Comparison of ENCODE assay signal across 8 cellular contexts in the genomic region with DNA sequence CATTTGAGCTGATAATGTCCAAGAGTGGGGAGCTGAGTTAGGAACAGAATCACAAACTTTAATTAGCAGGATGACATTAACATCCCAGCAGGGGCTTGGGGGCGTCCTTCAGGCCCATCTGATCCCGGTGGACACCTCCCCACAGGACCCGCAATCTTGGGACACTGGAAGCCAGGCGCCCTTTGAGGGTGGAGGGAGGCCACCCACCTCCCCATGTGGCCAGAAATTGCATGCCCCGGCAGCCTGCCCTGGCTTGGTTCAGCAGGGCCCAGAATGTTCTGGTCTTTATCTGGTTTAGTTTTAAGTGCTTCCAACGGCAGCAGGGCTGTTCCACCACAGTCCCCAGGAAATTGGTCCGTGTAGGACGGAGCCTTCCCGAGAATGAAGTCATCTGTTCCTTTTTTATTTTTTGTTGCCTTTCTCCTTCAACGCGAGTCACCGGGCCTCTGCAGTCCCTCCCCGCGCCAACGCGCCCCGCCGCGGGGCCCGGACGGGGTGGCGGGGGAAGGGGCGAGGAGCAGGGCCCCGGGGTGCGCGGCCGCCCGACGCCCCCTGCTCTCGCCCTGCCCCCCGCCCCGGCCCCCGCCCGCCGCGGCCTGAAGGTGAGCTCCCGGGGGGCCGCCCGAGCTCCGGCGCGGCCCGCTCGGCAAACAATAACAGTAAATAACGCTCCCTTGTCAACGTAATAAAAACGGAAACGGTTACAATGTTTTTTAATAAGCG.
DNase-seq lines count a peak whose midpoint lies in the region; ATAC-seq and TF ChIP-seq lines count a peak whose summit lies in the region.

No MANE protein-coding gene starts in this region.

- TF ChIP-seq CTCF in BE2C (IDR thresholded peaks at IDR 0.05; ENCODE audit: low read depth, low read length) (no peak), RWPE1 (conservative IDR thresholded peaks at IDR 0.05; ENCODE audit: low read depth) (no peak), right atrium auricular region (IDR thresholded peaks at IDR 0.05) (no peak)

- DNase-seq in BE2C (peak; percentile 71), RWPE1 (ENCODE audit: low spot score) (no peak), amniotic stem cell (lab: John Stamatoyannopoulos, UW) (peak; percentile 52), right atrium auricular region (ENCODE audit: low spot score) (peak; percentile 88), posterior cingulate gyrus (peak in 9 of 10 donors; percentile 28 to 93 (median 63)), HPDE6-E6E7 (ENCODE audit: extremely low spot score) (no peak)

- no peaks in the 10 kb centered on the region for H3K9me3 ChIP-seq in BE2C
- H3K9me3 ChIP-seq in right atrium auricular region: no peaks in the 10 kb centered on the region

- H3K4me3 ChIP-seq in BE2C (ENCODE audit: low read depth, low read length) (peak overlapping the region; percentile 54), right atrium auricular region (peak overlapping the region; percentile 45 to 54)

- H3K36me3 ChIP-seq in BE2C: no peaks in the 10 kb centered on the region
- no peaks in the 10 kb centered on the region for H3K36me3 ChIP-seq in right atrium auricular region

- intact Hi-C loops in posterior cingulate gyrus (cut with DNase I): loop anchor here (5.0 kb wide), 2 partner anchors 69 to 84 kb away; no protein-coding TSS in a partner anchor

- H3K27me3 ChIP-seq in BE2C: no peaks in the 10 kb centered on the region
- no peaks in the 10 kb centered on the region for H3K27me3 ChIP-seq in right atrium auricular region

- H3K27ac ChIP-seq in RWPE1: peak overlapping the region; percentile 99
- peak overlapping the region; percentile 98 to 99 for H3K27ac ChIP-seq in right atrium auricular region

- ATAC-seq in GM19324 (IDR thresholded peaks at IDR 0.05; ENCODE audit: low FRiP score, unreplicated experiment): peak; percentile 19
- ATAC-seq in HG03439 (IDR thresholded peaks at IDR 0.05; ENCODE audit: unreplicated experiment): peak; percentile 23

- peaks cover 55% of the 10 kb centered on the region for H3K4me1 ChIP-seq in BE2C
- H3K4me1 ChIP-seq in right atrium auricular region: peaks cover 0 to 36% of the 10 kb centered on the region in 2 donors

- POLR2A ChIA-PET in RWPE1 (lab: Yijun Ruan, JAX; ENCODE audit: low non-redundant PET): no interaction called here

- CTCF ChIA-PET in RWPE1 (lab: Yijun Ruan, JAX): no interaction called here

Comparison
In these comparisons a context has a peak if more than half of its experiments do, and no peak if none do; other contexts are left out.
1. DNase-seq: peak in BE2C (single experiment), amniotic stem cell (single experiment), right atrium auricular region (single experiment) and posterior cingulate gyrus (9 of 10); none in RWPE1 (single experiment) and HPDE6-E6E7 (single experiment).